In genomic region chr17:80261159-80261894, GRCh38 we compare ENCODE assay signal across 8 cellular contexts. TPM values are rescaled to one million over a fixed set of nuclear protein-coding genes. Genes with fewer than 3 reads are reported as not detected.
DNase-seq lines count a peak whose midpoint lies in the region; ATAC-seq and TF ChIP-seq lines count a peak whose summit lies in the region.

No MANE protein-coding gene starts in this region.

- H3K36me3 ChIP-seq in Karpas-422 (ENCODE audit: insufficient read depth, low read length): no peaks in the 10 kb centered on the region

- peaks cover 47% of the 10 kb centered on the region for H3K4me1 Mint-ChIP-seq in T-helper 1 cell treated with Interleukin-12 subunit alpha and Interleukin-12 subunit beta and Interleukin-4 antibody, amounts not matched to agents 30 μg/mL and 1 μg/mL, for 36 hours (ENCODE audit: low read depth)
- H3K4me1 Mint-ChIP-seq in MCF 10A (ENCODE audit: insufficient read depth, unreplicated experiment): peaks cover 6% of the 10 kb centered on the region

- POLR2A ChIA-PET in MCF 10A (lab: Yijun Ruan, JAX): interaction anchor here (4.4 kb wide), 1 partner anchor 18 kb away, joined by 37 read pairs; no protein-coding TSS in a partner anchor

- intact Hi-C loops in MCF 10A (cut with micrococcal nuclease): no loop called here

- peak overlapping the region; percentile 98 for H3K4me2 ChIP-seq in Karpas-422 (ENCODE audit: low read depth, low read length, poor library complexity, severe bottlenecking)

- H3K9me3 ChIP-seq in Karpas-422 (ENCODE audit: low read length) (no peaks in the 10 kb centered on the region), iPS-18c (ENCODE audit: control insufficient read depth, insufficient read depth, low read length) (no peaks in the 10 kb centered on the region)

- no peak overlapping the region for H3K27ac ChIP-seq in Karpas-422 (ENCODE audit: low read length)

- no peaks in the 10 kb centered on the region for H3K9me3 Mint-ChIP-seq in T-helper 1 cell treated with Interleukin-12 subunit alpha and Interleukin-12 subunit beta and Interleukin-4 antibody, amounts not matched to agents 30 μg/mL and 1 μg/mL, for 36 hours
- no peaks in the 10 kb centered on the region for H3K9me3 Mint-ChIP-seq in MCF 10A (ENCODE audit: unreplicated experiment)

- peak overlapping the region; percentile 54 for H2AFZ ChIP-seq in Karpas-422 (ENCODE audit: low read length)

- H3K9me2 ChIP-seq in Karpas-422 (replicated peaks; ENCODE audit: insufficient read depth, low read length): no peaks in the 10 kb centered on the region

- H3K27me3 ChIP-seq in Karpas-422 (ENCODE audit: low read length): 0 out of 2 replicates have a peak, but pooled peaks cover 2% of the 10 kb centered on the region

- no peaks in the 10 kb centered on the region for H3K79me2 ChIP-seq in Karpas-422 (ENCODE audit: low read length)

- H3K27me3 Mint-ChIP-seq in T-helper 1 cell treated with Interleukin-12 subunit alpha and Interleukin-12 subunit beta and Interleukin-4 antibody, amounts not matched to agents 30 μg/mL and 1 μg/mL, for 36 hours (ENCODE audit: low read depth): no peaks in the 10 kb centered on the region
- no peaks in the 10 kb centered on the region for H3K27me3 Mint-ChIP-seq in MCF 10A (ENCODE audit: insufficient read depth, unreplicated experiment)

- CTCF ChIA-PET in MCF 10A (lab: Yijun Ruan, JAX): interaction anchor here (0.7 to 1.1 kb wide), 2 partner anchors 66 to 110 kb away, joined by 3 read pairs; no protein-coding TSS in a partner anchor

- peaks cover 27% of the 10 kb centered on the region; the same call in 1 of the 2 replicates for H4K20me1 ChIP-seq in Karpas-422 (ENCODE audit: insufficient read depth, low read depth, low read length)

- H3K4me3 Mint-ChIP-seq in T-helper 1 cell treated with Interleukin-12 subunit alpha and Interleukin-12 subunit beta and Interleukin-4 antibody, amounts not matched to agents 30 μg/mL and 1 μg/mL, for 36 hours: peak overlapping the region; percentile 93
- H3K4me3 Mint-ChIP-seq in MCF 10A (ENCODE audit: unreplicated experiment): peak overlapping the region; percentile 73

- peak overlapping the region; percentile 88 for H3K4me3 ChIP-seq in Karpas-422 (ENCODE audit: low read length)
- H3K4me3 ChIP-seq in iPS-18c (ENCODE audit: insufficient read depth, low read depth, low read length): peak overlapping the region; percentile 85
- H3K4me3 ChIP-seq in skeletal muscle cell (ENCODE audit: low read depth, low read length): peak overlapping the region; percentile 73

- ATAC-seq in GM18511 (IDR thresholded peaks at IDR 0.05; ENCODE audit: unreplicated experiment) (no peak), HG02571 (IDR thresholded peaks at IDR 0.05; ENCODE audit: unreplicated experiment) (no peak)

- peaks cover 26% of the 10 kb centered on the region for H3K36me3 Mint-ChIP-seq in T-helper 1 cell treated with Interleukin-12 subunit alpha and Interleukin-12 subunit beta and Interleukin-4 antibody, amounts not matched to agents 30 μg/mL and 1 μg/mL, for 36 hours (ENCODE audit: low read depth)
- H3K36me3 Mint-ChIP-seq in MCF 10A (ENCODE audit: insufficient read depth, unreplicated experiment): peaks cover 27% of the 10 kb centered on the region

- DNase-seq in EH (ENCODE audit: low read depth) (peak; percentile 87), Karpas-422 (peak; percentile 50), MCF 10A (ENCODE audit: unreplicated experiment) (peak; percentile 58), skeletal muscle cell (ENCODE audit: low read depth) (no peak)

- TF ChIP-seq CTCF in MCF 10A (IDR thresholded peaks at IDR 0.05; ENCODE audit: unreplicated experiment): no peak

- H3K4me1 ChIP-seq in Karpas-422 (ENCODE audit: low read length): peaks cover 53% of the 10 kb centered on the region

- BruUV-seq in MCF 10A (replicated peaks; lab: Mats Ljungman, UMichigan): TSS peak; percentile 27

- H3K9ac ChIP-seq in Karpas-422 (ENCODE audit: low read length): peak overlapping the region; percentile 89

- H3K27ac Mint-ChIP-seq in T-helper 1 cell treated with Interleukin-12 subunit alpha and Interleukin-12 subunit beta and Interleukin-4 antibody, amounts not matched to agents 30 μg/mL and 1 μg/mL, for 36 hours: peak overlapping the region; percentile 91
- H3K27ac Mint-ChIP-seq in MCF 10A (ENCODE audit: low read depth, unreplicated experiment): peak overlapping the region; percentile 53

RNA-seq across cellular contexts. Expression of gene RNF213, which starts 0.7 kb away (rescaled TPM):
- 15.0 and 27.1 TPM in 2 replicates for total RNA-seq in Karpas-422 (2014; rRNA removed; shearing (Covaris generic); ENCODE audit: low replicate concordance)
- 50.5 and 67.5 TPM in 2 replicates for total RNA-seq in MCF 10A (2022)

RNA-seq across cellular contexts. Expression of gene SLC26A11, which starts 41.1 kb away (rescaled TPM):
- 7.4 and 8.1 TPM in 2 replicates for total RNA-seq in Karpas-422 (2014; rRNA removed; shearing (Covaris generic); ENCODE audit: low replicate concordance)
- 11.7 and 13.6 TPM in 2 replicates for total RNA-seq in MCF 10A (2022)

RNA-seq across cellular contexts. Expression of gene SGSH, which starts 41.2 kb away (rescaled TPM):
- total RNA-seq in Karpas-422 (2014; rRNA removed; shearing (Covaris generic); ENCODE audit: low replicate concordance): 13.6 and 16.0 TPM in 2 replicates
- total RNA-seq in MCF 10A (2022): 42.0 and 42.4 TPM in 2 replicates
